ENCODE assay signal across 8 cellular contexts in genomic region chr6:33621396-33622388, GRCh38. TPM values are rescaled to one million over a fixed set of nuclear protein-coding genes. Genes with fewer than 3 reads are reported as not detected.
DNase-seq lines count a peak whose midpoint lies in the region; ATAC-seq and TF ChIP-seq lines count a peak whose summit lies in the region.

No MANE protein-coding gene starts in this region.

- H3K4me1 ChIP-seq in lower lobe of right lung = peaks cover 50% of the 10 kb centered on the region

- intact Hi-C loops in lower lobe of right lung (cut with DNase I) = no loop called here

- peak overlapping the region; percentile 87 for H3K4me3 Mint-ChIP-seq in central memory CD8-positive, alpha-beta T cell

- peak; percentile 68 for DNase-seq in HT1080 (ENCODE audit: low read depth)
- peak; percentile 18 for DNase-seq in T-helper 22 cell (ENCODE audit: low read depth)
- no peak for DNase-seq in central memory CD8-positive, alpha-beta T cell (ENCODE audit: low spot score in 2 of 2)
- peak; percentile 78 for DNase-seq in lower lobe of right lung
- peak; percentile 43 for DNase-seq in stimulated activated naive CD4-positive, alpha-beta T cell treated with Interleukin-2 at 50 U/mL for 16 hours (lab: John Stamatoyannopoulos, UW)
- DNase-seq in cerebellum (ENCODE audit: low spot score) = no peak

- peak overlapping the region; percentile 85 for H3K4me3 ChIP-seq in lower lobe of right lung

- TF ChIP-seq CTCF in C4-2B (conservative IDR thresholded peaks at IDR 0.05) (no peak), lower lobe of right lung (IDR thresholded peaks at IDR 0.05) (no peak)

- no peaks in the 10 kb centered on the region for H3K9me3 Mint-ChIP-seq in central memory CD8-positive, alpha-beta T cell

- peak overlapping the region; percentile 91 for H3K27ac Mint-ChIP-seq in central memory CD8-positive, alpha-beta T cell (ENCODE audit: low read depth)

- H3K27me3 ChIP-seq in lower lobe of right lung (ENCODE audit: low read depth) = no peaks in the 10 kb centered on the region

- H3K27ac ChIP-seq in C4-2B = peak overlapping the region; percentile 97
- peak overlapping the region; percentile 96 for H3K27ac ChIP-seq in lower lobe of right lung

- peak; percentile 23 for ATAC-seq in GM19397 (IDR thresholded peaks at IDR 0.05; ENCODE audit: unreplicated experiment)
- peak; percentile 20 for ATAC-seq in central memory CD8-positive, alpha-beta T cell (replicated peaks; ENCODE audit: extremely low read depth, poor library complexity, severe bottlenecking)
- ATAC-seq in lower lobe of right lung = peak; percentile 75 to 78

- peaks cover 69% of the 10 kb centered on the region for H3K4me1 Mint-ChIP-seq in central memory CD8-positive, alpha-beta T cell

- H3K36me3 Mint-ChIP-seq in central memory CD8-positive, alpha-beta T cell (ENCODE audit: insufficient read depth) = peaks cover 11% of the 10 kb centered on the region

- H3K36me3 ChIP-seq in lower lobe of right lung = peaks cover 4% of the 10 kb centered on the region

- no peaks in the 10 kb centered on the region for H3K9me3 ChIP-seq in lower lobe of right lung

- no peaks in the 10 kb centered on the region for H3K27me3 Mint-ChIP-seq in central memory CD8-positive, alpha-beta T cell

RNA-seq across cellular contexts. Expression of gene ITPR3, which starts 0.6 kb away (rescaled TPM):
- 32.5 and 38.3 TPM in 2 replicates for total RNA-seq in HT1080 (2014; rRNA removed; shearing (Covaris generic))
- polyA plus RNA-seq in HT1080 (2015; cell fraction: cytosol; rRNA removed) = 24.5 and 28.2 TPM in 2 replicates
- 91.5 and 101 TPM in 2 replicates for polyA plus RNA-seq in HT1080 (2015; cell fraction: nucleus; rRNA removed)
- 74.7 TPM for total RNA-seq in lower lobe of right lung
- 5.2 TPM for total RNA-seq in cerebellum

RNA-seq across cellular contexts. Expression of gene BAK1, which starts 41.6 kb away (rescaled TPM):
- 20.8 and 23.6 TPM in 2 replicates for total RNA-seq in HT1080 (2014; rRNA removed; shearing (Covaris generic))
- 23.8 and 25.2 TPM in 2 replicates for polyA plus RNA-seq in HT1080 (2015; cell fraction: cytosol; rRNA removed)
- polyA plus RNA-seq in HT1080 (2015; cell fraction: nucleus; rRNA removed) = 19.1 and 19.3 TPM in 2 replicates
- total RNA-seq in lower lobe of right lung (22.3 TPM), cerebellum (4.8 TPM)

Comparison
In these comparisons a context has a peak if more than half of its experiments do, and no peak if none do; other contexts are left out.
1. ATAC-seq: peak in every context shown above with its lines; median percentile 76 in lower lobe of right lung; 23 in GM19397; 20 in central memory CD8-positive, alpha-beta T cell.
2. DNase-seq: peak in HT1080 (single experiment), T-helper 22 cell (single experiment), lower lobe of right lung (single experiment) and stimulated activated naive CD4-positive, alpha-beta T cell treated with Interleukin-2 at 50 U/mL for 16 hours (single experiment); none in central memory CD8-positive, alpha-beta T cell (0 of 2) and cerebellum (single experiment).